16 cellular contexts compared by ENCODE assay signal in the genomic region with DNA sequence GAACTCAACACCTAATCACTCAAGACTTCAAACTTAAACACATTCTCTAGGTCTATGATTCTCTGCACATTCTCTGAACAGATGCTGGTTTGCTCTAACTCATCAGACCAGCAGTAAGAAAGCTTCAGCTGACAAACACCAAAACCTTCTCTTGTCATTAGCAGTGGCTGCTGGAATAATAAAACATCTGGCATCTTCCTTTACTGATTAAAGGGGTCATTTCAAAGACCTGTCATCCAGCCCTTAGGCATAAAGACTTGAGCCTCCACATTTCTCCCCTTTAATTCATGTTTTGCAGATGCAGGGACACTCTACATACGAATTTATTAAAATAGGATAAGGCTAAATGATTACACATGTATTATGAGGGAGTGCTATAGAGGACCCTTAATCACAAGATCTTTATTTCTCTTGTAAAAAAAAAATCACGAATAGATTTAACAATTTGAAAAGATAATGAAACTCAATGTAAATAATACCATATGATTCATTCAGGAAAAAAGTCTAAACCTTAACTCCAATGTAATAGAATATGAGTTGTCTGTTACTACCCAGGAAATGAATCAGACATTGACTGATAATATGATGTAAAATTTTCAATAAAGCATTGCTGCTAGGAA.
DNase-seq lines count a peak whose midpoint lies in the region; ATAC-seq and TF ChIP-seq lines count a peak whose summit lies in the region.
"Had no signal": no experiment of that assay in that cellular context is flagged by ENCODE, and none has a peak within 500 bp of the region (broad histone marks: within the 10 kb centered on the region; RNA-seq: fewer than 3 reads in every experiment).

No MANE protein-coding gene starts in this region.

- no peak for TF ChIP-seq CTCF in smooth muscle cell (IDR thresholded peaks at IDR 0.05; ENCODE audit: borderline replicate concordance, insufficient read depth, poor library complexity, severe bottlenecking)

- H3K27ac ChIP-seq in SJSA1 (peak overlapping the region; percentile 80), smooth muscle cell (ENCODE audit: low read depth) (peak overlapping the region; percentile 87)
- H3K27ac ChIP-seq: transverse colon had no signal

- DNase-seq in NCI-H82 (lab: John Stamatoyannopoulos, UW) = peak; percentile 24
- DNase-seq in NCI-H82 treated with DMSO at 0.1 percent for 48 hours (lab: John Stamatoyannopoulos, UW; ENCODE audit: unreplicated experiment) = no peak
- peak in 1 of 2 experiments; percentile 31 for DNase-seq in SJSA1 (ENCODE audit: low read depth in 1 of 2, low spot score in 2 of 2)
- peak; percentile 34 for DNase-seq in fibroblast of peridontal ligament (ENCODE audit: extremely low read depth)
- no peak for DNase-seq in smooth muscle cell (lab: John Stamatoyannopoulos, UW; ENCODE audit: unreplicated experiment)
- DNase-seq in cardiac septum (ENCODE audit: low spot score) = no peak
- no peak for DNase-seq in MV-4-11 (lab: John Stamatoyannopoulos, UW)
- DNase-seq: 8988T; activated CD4-positive, alpha-beta memory T cell treated with anti-CD3 and anti-CD28 coated beads for 36 hours; activated naive CD8-positive, alpha-beta T cell treated with anti-CD3 and anti-CD28 coated beads, Interleukin-2, amount 10 ng/mL, durations not matched to agents 7 days and 5 days; activated T-cell treated with anti-CD3 and anti-CD28 coated beads, Interleukin-2, amount 50 U/mL, for 72 hours; cerebellar nuclear complex; NCI-H187; transverse colon had no signal

- peak overlapping the region; percentile 28 for H2AFZ ChIP-seq in smooth muscle cell (ENCODE audit: low read depth)

- intact Hi-C loops in cardiac septum (cut with DNase I) = no loop called here

- H3K9me3 ChIP-seq in SJSA1 (replicated peaks) (no peaks in the 10 kb centered on the region), smooth muscle cell (replicated peaks; ENCODE audit: low read depth) (no peaks in the 10 kb centered on the region)
- H3K9me3 ChIP-seq: transverse colon had no signal

- H3K4me3 ChIP-seq in SJSA1 (no peak overlapping the region), smooth muscle cell (no peak overlapping the region)
- H3K4me3 ChIP-seq: transverse colon had no signal

- peaks cover 73% of the 10 kb centered on the region for H3K4me1 ChIP-seq in SJSA1 (replicated peaks)
- H3K4me1 ChIP-seq in smooth muscle cell (ENCODE audit: low read depth) = peaks cover 21% of the 10 kb centered on the region
- H3K4me1 ChIP-seq: transverse colon had no signal

- H3K79me2 ChIP-seq in smooth muscle cell (ENCODE audit: low read depth) = no peaks in the 10 kb centered on the region

- H3K4me2 ChIP-seq in smooth muscle cell = peak overlapping the region; percentile 76

- 37% methylated on average over 2 of the region's 2 CpGs for WGBS in smooth muscle cell (ENCODE audit: low lambda C conversion rate)

- H3F3A ChIP-seq in smooth muscle cell (ENCODE audit: low read depth) = peaks cover 5% of the 10 kb centered on the region

- no peaks in the 10 kb centered on the region for H4K20me1 ChIP-seq in smooth muscle cell (ENCODE audit: low read depth)

- no peak for ATAC-seq in GM21717 (IDR thresholded peaks at IDR 0.05; ENCODE audit: unreplicated experiment)
- ATAC-seq: activated T-cell treated with anti-CD3 and anti-CD28 coated beads, Interleukin-2, amount 50 U/mL, for 72 hours; stimulated activated memory B cell treated with anti-CD40 and anti-IgM and Interleukin-4, amounts not matched to agents 10 μg/mL and 1 μg/mL and 100 μg/mL, for 72 hours had no signal

- H3K27me3 ChIP-seq in SJSA1 (replicated peaks) (no peaks in the 10 kb centered on the region), smooth muscle cell (ENCODE audit: low read depth) (no peaks in the 10 kb centered on the region)
- H3K27me3 ChIP-seq: transverse colon had no signal

- no peak overlapping the region for H3K9ac ChIP-seq in smooth muscle cell (ENCODE audit: low read depth)

- H3K36me3 ChIP-seq in SJSA1 (no peaks in the 10 kb centered on the region), smooth muscle cell (ENCODE audit: low read depth) (no peaks in the 10 kb centered on the region)
- H3K36me3 ChIP-seq: transverse colon had no signal

Comparison
In these comparisons a context has a peak if more than half of its experiments do, and no peak if none do; other contexts are left out.
1. DNase-seq: peak in NCI-H82 (single experiment) and fibroblast of peridontal ligament (single experiment); none in NCI-H82 treated with DMSO at 0.1 percent for 48 hours (single experiment), smooth muscle cell (single experiment), cardiac septum (single experiment) and MV-4-11 (single experiment).